16 cellular contexts compared by ENCODE assay signal in the genomic region with DNA sequence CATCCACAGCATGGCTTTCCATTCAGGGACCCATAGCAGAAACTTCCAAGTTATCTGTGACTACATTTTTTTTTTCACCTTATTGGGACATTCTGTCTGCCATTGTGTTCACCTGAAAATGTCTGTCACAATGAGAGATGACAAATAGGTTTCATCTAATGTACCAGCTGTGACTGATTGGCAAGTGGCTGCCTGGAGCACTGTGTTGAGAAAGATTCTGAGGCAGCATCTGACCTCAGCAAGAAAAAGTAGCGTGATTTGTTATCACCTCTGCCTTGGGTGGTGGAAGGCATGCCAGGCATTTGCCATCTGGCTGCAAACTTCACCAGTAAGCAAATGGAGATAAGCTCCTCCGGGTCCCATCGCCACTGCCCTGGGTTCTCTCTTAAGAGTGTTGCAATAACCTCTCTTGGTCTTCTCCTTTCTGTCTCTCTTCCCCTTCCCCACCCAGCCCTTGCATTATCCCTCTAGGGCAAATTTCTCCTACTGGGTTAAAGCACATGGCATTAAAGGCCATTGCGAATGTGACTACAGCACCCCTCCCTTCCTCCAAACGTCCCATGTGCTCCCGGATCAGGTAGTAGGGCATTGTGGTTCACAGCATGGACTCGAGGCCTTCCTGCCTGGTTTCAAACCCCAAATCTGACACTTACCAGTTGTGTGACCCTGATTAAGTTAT. TPM values are rescaled to one million over a fixed set of nuclear protein-coding genes. Genes with fewer than 3 reads are reported as not detected.
A peak's percentile ranks its signal among the peaks of the same experiment; 100 is the strongest.
DNase-seq lines count a peak whose midpoint lies in the region; ATAC-seq and TF ChIP-seq lines count a peak whose summit lies in the region.
"Had no signal": no experiment of that assay in that cellular context is flagged by ENCODE, and none has a peak within 500 bp of the region (broad histone marks: within the 10 kb centered on the region; RNA-seq: fewer than 3 reads in every experiment).

No MANE protein-coding gene starts in this region.

- H3K9me3 ChIP-seq in heart left ventricle = no peaks in the 10 kb centered on the region
- H3K9me3 ChIP-seq in colonic mucosa = no peaks in the 10 kb centered on the region
- H3K9me3 ChIP-seq in lower lobe of right lung = no peaks in the 10 kb centered on the region
- no peaks in the 10 kb centered on the region for H3K9me3 ChIP-seq in osteoblast (ENCODE audit: low read depth, low read length)
- H3K9me3 ChIP-seq: ascending aorta, SJSA1 had no signal

- TF ChIP-seq CTCF in heart left ventricle (IDR thresholded peaks at IDR 0.05) (no peak), colonic mucosa (IDR thresholded peaks at IDR 0.05) (no peak), lower lobe of right lung (IDR thresholded peaks at IDR 0.05) (no peak), osteoblast (IDR thresholded peaks at IDR 0.05; ENCODE audit: extremely low read depth, low read depth, low read length) (no peak)

- peak in 1 of 4 donors; percentile 21 for ATAC-seq in heart left ventricle
- ATAC-seq in Right ventricle myocardium superior (ENCODE audit: poor library complexity) = no peak
- ATAC-seq in lower lobe of right lung = peak; percentile 44 to 45
- ATAC-seq in GM21786 (IDR thresholded peaks at IDR 0.05; ENCODE audit: unreplicated experiment) = no peak
- ATAC-seq: activated CD8-positive, alpha-beta T cell treated with anti-CD3 and anti-CD28 coated beads, Interleukin-2, amount 10 ng/mL, durations not matched to agents 7 days and 5 days; foreskin keratinocyte had no signal

- H3K27ac ChIP-seq in heart left ventricle (peak overlapping the region in 11 of 12 donors; percentile 64 to 93 (median 84)), colonic mucosa (peak overlapping the region; percentile 95), lower lobe of right lung (peak overlapping the region; percentile 13), osteoblast (ENCODE audit: low read depth, low read length) (no peak overlapping the region)
- H3K27ac ChIP-seq: foreskin keratinocyte, SJSA1 had no signal

- H3K27ac Mint-ChIP-seq in activated CD4-positive, alpha-beta memory T cell treated with anti-CD3 and anti-CD28 coated beads, Interleukin-2, amount 10 ng/mL, durations not matched to agents 7 days and 5 days = no peak overlapping the region
- H3K27ac Mint-ChIP-seq: activated CD8-positive, alpha-beta T cell treated with anti-CD3 and anti-CD28 coated beads, Interleukin-2, amount 10 ng/mL, durations not matched to agents 7 days and 5 days had no signal

- no peak overlapping the region for H3K4me2 ChIP-seq in osteoblast (ENCODE audit: insufficient read depth, low read length)

- CTCF ChIA-PET in activated CD4-positive, alpha-beta memory T cell treated with anti-CD3 and anti-CD28 coated beads, Interleukin-2, amount 10 ng/mL, durations not matched to agents 7 days and 5 days (lab: Charles Lee) = no interaction called here

- H3K27me3 ChIP-seq in heart left ventricle = no peaks in the 10 kb centered on the region
- no peaks in the 10 kb centered on the region for H3K27me3 ChIP-seq in colonic mucosa
- H3K27me3 ChIP-seq in lower lobe of right lung (ENCODE audit: low read depth) = no peaks in the 10 kb centered on the region
- no peaks in the 10 kb centered on the region for H3K27me3 ChIP-seq in osteoblast (ENCODE audit: insufficient read depth, low read length)
- H3K27me3 ChIP-seq: ascending aorta, foreskin keratinocyte, SJSA1 had no signal

- H3K36me3 ChIP-seq in heart left ventricle (no peaks in the 10 kb centered on the region), colonic mucosa (no peaks in the 10 kb centered on the region), lower lobe of right lung (no peaks in the 10 kb centered on the region), osteoblast (ENCODE audit: insufficient read depth, low read length) (no peaks in the 10 kb centered on the region)
- H3K36me3 ChIP-seq: ascending aorta, SJSA1 had no signal

- H4K20me1 ChIP-seq in osteoblast (ENCODE audit: insufficient read depth, low read length) = no peaks in the 10 kb centered on the region

- peaks cover 8% of the 10 kb centered on the region for H3K27me3 Mint-ChIP-seq in activated CD4-positive, alpha-beta memory T cell treated with anti-CD3 and anti-CD28 coated beads, Interleukin-2, amount 10 ng/mL, durations not matched to agents 7 days and 5 days
- H3K27me3 Mint-ChIP-seq: CD4-positive, alpha-beta memory T cell had no signal

- DNase-seq in heart left ventricle (no peak), Right ventricle myocardium superior (no peak), colonic mucosa (no peak), lower lobe of right lung (peak; percentile 60), osteoblast (ENCODE audit: insufficient read length, low spot score, missing footprints) (no peak), NCI-H2107 (lab: John Stamatoyannopoulos, UW) (no peak)
- DNase-seq in activated CD4-positive, alpha-beta memory T cell treated with anti-CD3 and anti-CD28 coated beads, Interleukin-2, amount 10 ng/mL, durations not matched to agents 7 days and 5 days = no peak
- DNase-seq: activated CD8-positive, alpha-beta T cell treated with anti-CD3 and anti-CD28 coated beads, Interleukin-2, amount 10 ng/mL, durations not matched to agents 7 days and 5 days; activated gamma-delta T cell treated with Interleukin-2 at 50 U/mL for 16 hours; CD4-positive, alpha-beta memory T cell; foreskin keratinocyte; NCI-H2029 treated with DMSO at 0.1 percent for 48 hours; NCI-H774 had no signal

- peak overlapping the region in 1 of 2 donors; percentile 94 for H3K9ac ChIP-seq in colonic mucosa (ENCODE audit: low read depth in 2 of 2, low read length in 2 of 2)

- peaks cover 19% of the 10 kb centered on the region for H3K4me1 Mint-ChIP-seq in activated CD4-positive, alpha-beta memory T cell treated with anti-CD3 and anti-CD28 coated beads, Interleukin-2, amount 10 ng/mL, durations not matched to agents 7 days and 5 days

- no peaks in the 10 kb centered on the region for H3K36me3 Mint-ChIP-seq in activated CD4-positive, alpha-beta memory T cell treated with anti-CD3 and anti-CD28 coated beads, Interleukin-2, amount 10 ng/mL, durations not matched to agents 7 days and 5 days (ENCODE audit: low read depth)
- H3K36me3 Mint-ChIP-seq: CD4-positive, alpha-beta memory T cell had no signal

- H2AFZ ChIP-seq in osteoblast (ENCODE audit: low read length) = no peak overlapping the region

- H3K4me3 Mint-ChIP-seq in activated CD4-positive, alpha-beta memory T cell treated with anti-CD3 and anti-CD28 coated beads, Interleukin-2, amount 10 ng/mL, durations not matched to agents 7 days and 5 days = no peak overlapping the region
- H3K4me3 Mint-ChIP-seq: activated CD8-positive, alpha-beta T cell treated with anti-CD3 and anti-CD28 coated beads, Interleukin-2, amount 10 ng/mL, durations not matched to agents 7 days and 5 days; CD4-positive, alpha-beta memory T cell had no signal

- POLR2A ChIA-PET in activated CD4-positive, alpha-beta memory T cell treated with anti-CD3 and anti-CD28 coated beads, Interleukin-2, amount 10 ng/mL, durations not matched to agents 7 days and 5 days (lab: Charles Lee) = interaction anchor here (0.6 kb wide), 1 partner anchor 13 kb away, joined by 3 read pairs; no protein-coding TSS in a partner anchor

- H3K4me1 ChIP-seq in heart left ventricle = peaks cover 17 to 92% (median 65%) of the 10 kb centered on the region in 12 donors
- peaks cover 22% of the 10 kb centered on the region for H3K4me1 ChIP-seq in colonic mucosa
- peaks cover 74% of the 10 kb centered on the region for H3K4me1 ChIP-seq in lower lobe of right lung
- peaks cover 20% of the 10 kb centered on the region for H3K4me1 ChIP-seq in osteoblast (ENCODE audit: insufficient read depth, low read length)

- H3K9me3 Mint-ChIP-seq in activated CD4-positive, alpha-beta memory T cell treated with anti-CD3 and anti-CD28 coated beads, Interleukin-2, amount 10 ng/mL, durations not matched to agents 7 days and 5 days = no peaks in the 10 kb centered on the region
- H3K9me3 Mint-ChIP-seq: CD4-positive, alpha-beta memory T cell had no signal

- no peak for TF ChIP-seq POLR2A in heart left ventricle (IDR thresholded peaks at IDR 0.05)

- H3K4me3 ChIP-seq in heart left ventricle (no peak overlapping the region), colonic mucosa (no peak overlapping the region), lower lobe of right lung (no peak overlapping the region), osteoblast (ENCODE audit: insufficient read depth, low read length) (no peak overlapping the region)
- H3K4me3 ChIP-seq: ascending aorta, SJSA1 had no signal

- H3K79me2 ChIP-seq in osteoblast (ENCODE audit: insufficient read depth, low read length) = no peaks in the 10 kb centered on the region

- intact Hi-C loops in heart left ventricle (cut with DNase I) = no loop called here
- intact Hi-C loops in Right ventricle myocardium superior (cut with DNase I) = no loop called here
- intact Hi-C loops in colonic mucosa (cut with DNase I) = no loop called here
- intact Hi-C loops in lower lobe of right lung (cut with DNase I) = no loop called here

- 50 to 68% (median 59%) methylated on average over 7 of the region's 7 CpGs for WGBS in heart left ventricle, 4 donors

RNA-seq across cellular contexts. Expression of gene LGALS3, which starts 8.4 kb away (rescaled TPM):
- total RNA-seq in heart left ventricle (100 to 1,000 TPM; 143 to 372 (median 197) TPM), Right ventricle myocardium superior (246 TPM), colonic mucosa (1,000 to 10,000 TPM; 1,592 to 1,798 TPM), lower lobe of right lung (528 TPM), osteoblast (368 and 433 TPM in 2 replicates)
- 100 to 1,000 TPM; 272 to 311 TPM for polyA plus RNA-seq in heart left ventricle
- total RNA-seq in activated CD4-positive, alpha-beta memory T cell treated with anti-CD3 and anti-CD28 coated beads, Interleukin-2, amount 10 ng/mL, durations not matched to agents 7 days and 5 days = 10 to 100 TPM; 70.5 to 71.3 TPM

Comparison
In these comparisons a context has a peak if more than half of its experiments do, and no peak if none do; other contexts are left out.
1. ATAC-seq: peak in lower lobe of right lung (2 of 2); none in Right ventricle myocardium superior (single experiment) and GM21786 (single experiment).